Comparison of ENCODE assay signal across 8 cellular contexts in genomic region chr4:74624351-74625151, GRCh38.
DNase-seq lines count a peak whose midpoint lies in the region; ATAC-seq, FAIRE-seq and TF ChIP-seq lines count a peak whose summit lies in the region.

No MANE protein-coding gene starts in this region.

- WGBS in prostate gland, result 43% methylated on average over 5 of the region's 5 CpGs

- ATAC-seq in GM21723 (IDR thresholded peaks at IDR 0.05; ENCODE audit: unreplicated experiment), result no peak

- no peaks in the 10 kb centered on the region for H3K9me3 ChIP-seq in prostate gland

- TF ChIP-seq CTCF in epithelial cell of esophagus (IDR thresholded peaks at IDR 0.05; ENCODE audit: insufficient read depth, low read depth, low read length, missing control alignments) (no peak), prostate gland (IDR thresholded peaks at IDR 0.05) (no peak)

- H3K27me3 ChIP-seq in prostate gland (replicated peaks; ENCODE audit: insufficient read depth), result no peaks in the 10 kb centered on the region

- H3K36me3 ChIP-seq in prostate gland, result no peaks in the 10 kb centered on the region

- no peak overlapping the region for H3K27ac ChIP-seq in prostate gland

- TF ChIP-seq POLR2A in H54 (IDR thresholded peaks at IDR 0.05; ENCODE audit: low read depth, low read length), result no peak
- TF ChIP-seq POLR2A in prostate gland (IDR thresholded peaks at IDR 0.05), result no peak

- no peak overlapping the region for H3K4me3 ChIP-seq in epithelial cell of esophagus (ENCODE audit: low read length)
- H3K4me3 ChIP-seq in skeletal muscle cell (ENCODE audit: low read depth, low read length), result no peak overlapping the region
- no peak overlapping the region for H3K4me3 ChIP-seq in prostate gland

- intact Hi-C loops in prostate gland (cut with DNase I), result no loop called here

- H3K4me1 ChIP-seq in prostate gland (replicated peaks), result no peaks in the 10 kb centered on the region

- DNase-seq in H54 (ENCODE audit: insufficient read length, low spot score) (peak; percentile 7), RKO (ENCODE audit: low spot score) (peak; percentile 90), epithelial cell of esophagus (ENCODE audit: low read depth) (peak; percentile 80), skeletal muscle cell (ENCODE audit: low read depth) (peak; percentile 85), mesenteric fat pad (ENCODE audit: low spot score) (no peak), UCSD-AML1 (lab: John Stamatoyannopoulos, UW; ENCODE audit: unreplicated experiment) (no peak), prostate gland (ENCODE audit: low spot score) (no peak)

- peak; percentile 60 for FAIRE-seq in H54 (lab: Jason Lieb, UNC)

Comparison
In these comparisons a context has a peak if more than half of its experiments do, and no peak if none do; other contexts are left out.
1. DNase-seq: peak in H54 (single experiment), RKO (single experiment), epithelial cell of esophagus (single experiment) and skeletal muscle cell (single experiment); none in mesenteric fat pad (single experiment), UCSD-AML1 (single experiment) and prostate gland (single experiment).